Comparison of ENCODE assay signal across 11 cellular contexts in genomic region chr11:28836285-28837081, GRCh38.
DNase-seq lines count a peak whose midpoint lies in the region; ATAC-seq and TF ChIP-seq lines count a peak whose summit lies in the region.
"Had no signal": no experiment of that assay in that cellular context is flagged by ENCODE, and none has a peak within 500 bp of the region (broad histone marks: within the 10 kb centered on the region; RNA-seq: fewer than 3 reads in every experiment).

No MANE protein-coding gene starts in this region.

- H3K36me3 ChIP-seq in breast epithelium (no peaks in the 10 kb centered on the region), tibial artery (no peaks in the 10 kb centered on the region)
- H3K36me3 ChIP-seq: suprapubic skin had no signal

- H3K9me3 ChIP-seq in breast epithelium (no peaks in the 10 kb centered on the region), tibial artery (no peaks in the 10 kb centered on the region)
- H3K9me3 ChIP-seq: suprapubic skin had no signal

- H3K9me3 Mint-ChIP-seq in MCF 10A (ENCODE audit: unreplicated experiment): no peaks in the 10 kb centered on the region
- H3K9me3 Mint-ChIP-seq: activated CD8-positive, alpha-beta T cell treated with anti-CD3 and anti-CD28 coated beads for 36 hours had no signal

- TSS peak; percentile 73 for BruUV-seq in MCF 10A (replicated peaks; lab: Mats Ljungman, UMichigan)

- H3K4me3 ChIP-seq in breast epithelium (no peak overlapping the region), tibial artery (no peak overlapping the region)
- H3K4me3 ChIP-seq: suprapubic skin had no signal

- H3K27ac ChIP-seq in breast epithelium (no peak overlapping the region), tibial artery (peak overlapping the region; percentile 11 to 25)
- H3K27ac ChIP-seq: suprapubic skin had no signal

- no peaks in the 10 kb centered on the region for H3K4me1 ChIP-seq in breast epithelium
- peaks cover 0 to 34% (median 2%) of the 10 kb centered on the region in 4 donors for H3K4me1 ChIP-seq in tibial artery
- H3K4me1 ChIP-seq: suprapubic skin had no signal

- peak overlapping the region; percentile 50 for H3K4me3 Mint-ChIP-seq in MCF 10A (ENCODE audit: unreplicated experiment)
- H3K4me3 Mint-ChIP-seq: activated CD8-positive, alpha-beta T cell treated with anti-CD3 and anti-CD28 coated beads for 36 hours had no signal

- peak overlapping the region; percentile 90 for H3K27ac Mint-ChIP-seq in MCF 10A (ENCODE audit: low read depth, unreplicated experiment)
- H3K27ac Mint-ChIP-seq: activated CD8-positive, alpha-beta T cell treated with anti-CD3 and anti-CD28 coated beads for 36 hours had no signal

- peak; percentile 82 for ATAC-seq in SK-N-SH treated with all-trans-retinoic acid at 6 μM for 48 hours
- no peak for ATAC-seq in GM21390 (IDR thresholded peaks at IDR 0.05; ENCODE audit: unreplicated experiment)
- ATAC-seq: activated CD8-positive, alpha-beta T cell treated with anti-CD3 and anti-CD28 coated beads for 36 hours had no signal

- CTCF ChIA-PET in MCF 10A (lab: Yijun Ruan, JAX): interaction anchor here (1.2 kb wide), 1 partner anchor 25 kb away, joined by 6 read pairs; no protein-coding TSS in a partner anchor

- TF ChIP-seq POLR2A in breast epithelium (IDR thresholded peaks at IDR 0.05): no peak

- TF ChIP-seq CTCF in MCF 10A (IDR thresholded peaks at IDR 0.05; ENCODE audit: unreplicated experiment) (no peak), breast epithelium (IDR thresholded peaks at IDR 0.05) (no peak), tibial artery (IDR thresholded peaks at IDR 0.05) (no peak)

- intact Hi-C loops in MCF 10A (cut with micrococcal nuclease): no loop called here
- intact Hi-C loops in breast epithelium (cut with DNase I; ENCODE audit: low total_unique reads): no loop called here
- intact Hi-C loops in tibial artery (cut with DNase I; ENCODE audit: low total_unique reads): no loop called here

- H3K4me1 Mint-ChIP-seq in MCF 10A (ENCODE audit: insufficient read depth, unreplicated experiment): peaks cover 41% of the 10 kb centered on the region

- H3K36me3 Mint-ChIP-seq in MCF 10A (ENCODE audit: insufficient read depth, unreplicated experiment): peaks cover 7% of the 10 kb centered on the region

- H3K27me3 Mint-ChIP-seq in MCF 10A (ENCODE audit: insufficient read depth, unreplicated experiment): no peaks in the 10 kb centered on the region
- H3K27me3 Mint-ChIP-seq: activated CD8-positive, alpha-beta T cell treated with anti-CD3 and anti-CD28 coated beads for 36 hours had no signal

- POLR2A ChIA-PET in MCF 10A (lab: Yijun Ruan, JAX): interaction anchor here (0.6 to 1.4 kb wide), 5 partner anchors 9 to 539 kb away, joined by 3 read pairs; no protein-coding TSS in a partner anchor

- DNase-seq in MCF 10A (ENCODE audit: unreplicated experiment): peak; percentile 75
- no peak for DNase-seq in breast epithelium (ENCODE audit: low spot score in 2 of 2)
- DNase-seq in glomerular endothelial cell (ENCODE audit: extremely low read depth, low read depth, low spot score): peak; percentile 90
- DNase-seq in tibial artery: no peak
- no peak for DNase-seq in NOMO-1 treated with dmso at 0.1 percent for 144 hours (lab: John Stamatoyannopoulos, UW; ENCODE audit: unreplicated experiment)
- DNase-seq in SIG-M5 (lab: John Stamatoyannopoulos, UW): no peak
- DNase-seq: activated CD8-positive, alpha-beta T cell treated with anti-CD3 and anti-CD28 coated beads for 36 hours; caudate nucleus had no signal

- H3K27me3 ChIP-seq in breast epithelium (no peaks in the 10 kb centered on the region), tibial artery (no peaks in the 10 kb centered on the region)
- H3K27me3 ChIP-seq: suprapubic skin had no signal

TF ChIP-seq in SK-N-SH treated with all-trans-retinoic acid at 6 μM for 48 hours, 23 proteins besides CTCF, POLR2A, EP300 and RAD21:
- TF ChIP-seq CSDC2 (CRISPR knock-in tag; IDR thresholded peaks at IDR 0.05) (no peak), ZC3H10 (CRISPR knock-in tag; IDR thresholded peaks at IDR 0.05) (0 out of 2 replicates have a peak, but pooled peaks have one; percentile 12), ISL1 (CRISPR knock-in tag; IDR thresholded peaks at IDR 0.05) (peak; percentile 76), TOX (CRISPR knock-in tag; IDR thresholded peaks at IDR 0.05; ENCODE audit: borderline replicate concordance) (peak; percentile 78; the same call in 1 of the 2 replicates), ZNF8 (CRISPR knock-in tag; IDR thresholded peaks at IDR 0.05) (no peak)

Comparison
In these comparisons a context has a peak if more than half of its experiments do, and no peak if none do; other contexts are left out.
1. DNase-seq: peak in MCF 10A (single experiment) and glomerular endothelial cell (single experiment); none in breast epithelium (0 of 2), tibial artery (0 of 2), NOMO-1 treated with dmso at 0.1 percent for 144 hours (single experiment) and SIG-M5 (single experiment).
2. H3K27ac ChIP-seq: peak in tibial artery (2 of 2); none in breast epithelium (0 of 2).